In the genomic region with DNA sequence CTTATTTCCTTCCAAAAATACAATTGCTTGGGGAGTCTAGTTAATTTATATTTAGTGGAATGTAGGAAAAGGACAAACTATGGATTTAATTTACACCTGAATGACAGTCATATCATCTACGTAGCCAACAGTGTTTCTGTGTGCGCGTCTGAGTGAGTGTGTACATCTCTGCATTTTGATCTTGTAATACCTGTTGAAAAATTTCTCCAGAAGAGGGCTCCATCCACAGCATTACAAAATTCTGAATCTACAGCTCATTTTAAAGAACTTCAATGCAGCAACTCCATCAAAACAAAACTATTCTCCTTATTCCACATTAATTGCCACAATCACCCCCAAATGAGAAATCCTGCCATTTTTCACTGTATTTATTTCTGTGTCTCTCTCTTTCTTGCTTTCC, we compare ENCODE assay signal across 9 cellular contexts. TPM values are rescaled to one million over a fixed set of nuclear protein-coding genes. Genes with fewer than 3 reads are reported as not detected.
DNase-seq lines count a peak whose midpoint lies in the region; ATAC-seq, FAIRE-seq and TF ChIP-seq lines count a peak whose summit lies in the region.
"Had no signal": no experiment of that assay in that cellular context is flagged by ENCODE, and none has a peak within 500 bp of the region (broad histone marks: within the 10 kb centered on the region; RNA-seq: fewer than 3 reads in every experiment).

No MANE protein-coding gene starts in this region.

- H3K9me3 ChIP-seq in OCI-LY7 (ENCODE audit: low read length): no peaks in the 10 kb centered on the region
- H3K9me3 ChIP-seq in endothelial cell of umbilical vein (replicated peaks; ENCODE audit: control insufficient read depth, insufficient read depth, low read length): no peaks in the 10 kb centered on the region
- H3K9me3 ChIP-seq in gastrocnemius medialis: no peaks in the 10 kb centered on the region
- H3K9me3 ChIP-seq: prostate gland had no signal

- H3K36me3 ChIP-seq in OCI-LY7 (ENCODE audit: insufficient read depth, low read length): no peaks in the 10 kb centered on the region
- no peaks in the 10 kb centered on the region for H3K36me3 ChIP-seq in endothelial cell of umbilical vein (ENCODE audit: control insufficient read depth in 2 of 2, extremely low read depth in 1 of 2, insufficient read depth in 2 of 2, low read length in 2 of 2)
- no peaks in the 10 kb centered on the region for H3K36me3 ChIP-seq in gastrocnemius medialis
- H3K36me3 ChIP-seq: prostate gland had no signal

- CTCF ChIA-PET in OCI-LY7 (lab: Charles Lee; ENCODE audit: unreplicated experiment): no interaction called here
- CTCF ChIA-PET in endothelial cell of umbilical vein (lab: Charles Lee): interaction anchor here (0.7 to 6.4 kb wide), 33 partner anchors 10 to 816 kb away, joined by 3 to 95 read pairs (median 4); no protein-coding TSS in a partner anchor

- no peak overlapping the region for H3K4me2 ChIP-seq in OCI-LY7 (ENCODE audit: low read length)
- H3K4me2 ChIP-seq in endothelial cell of umbilical vein (ENCODE audit: insufficient read depth, low read length): peak overlapping the region; percentile 83

- H3K4me1 ChIP-seq in OCI-LY7 (ENCODE audit: insufficient read depth, low read length, poor library complexity, severe bottlenecking) (no peaks in the 10 kb centered on the region), endothelial cell of umbilical vein (ENCODE audit: control insufficient read depth, extremely low read depth, insufficient read depth, low read length) (peaks cover 72% of the 10 kb centered on the region), gastrocnemius medialis (peaks cover 80 to 85% of the 10 kb centered on the region in 2 donors)
- H3K4me1 ChIP-seq: prostate gland had no signal

- TF ChIP-seq POLR2A in endothelial cell of umbilical vein (IDR thresholded peaks at IDR 0.05; ENCODE audit: low read depth, low read length): no peak
- no peak for TF ChIP-seq POLR2A in gastrocnemius medialis (IDR thresholded peaks at IDR 0.05)

- H3K9ac ChIP-seq in endothelial cell of umbilical vein (replicated peaks; ENCODE audit: extremely low read depth, insufficient read depth, low read length): peak overlapping the region; percentile 90

- in situ Hi-C loops in gastrocnemius medialis (cut with MboI; ENCODE audit: low sequenced_read_pairs in 4 of 4): no loop called here

- BruUV-seq in OCI-LY7 (replicated peaks; lab: Mats Ljungman, UMichigan) (no TSS peak), endothelial cell of umbilical vein (replicated peaks; lab: Mats Ljungman, UMichigan) (no TSS peak)

- DNase-seq in OCI-LY7 (ENCODE audit: low spot score) (no peak), endothelial cell of umbilical vein (ENCODE audit: low read depth, low spot score) (peak; percentile 75), gastrocnemius medialis (no peak), activated gamma-delta T cell treated with Interleukin-2 at 50 U/mL for 16 hours (no peak), SIG-M5 treated with dmso at 0.1 percent for 504 hours (lab: John Stamatoyannopoulos, UW; ENCODE audit: unreplicated experiment) (no peak)
- DNase-seq: Right ventricle myocardium superior had no signal

- H3K27me3 ChIP-seq in endothelial cell of umbilical vein (ENCODE audit: control insufficient read depth in 2 of 2, insufficient read depth in 2 of 2, low read length in 2 of 2) (no peaks in the 10 kb centered on the region), gastrocnemius medialis (no peaks in the 10 kb centered on the region)

- peak; percentile 63 for FAIRE-seq in endothelial cell of umbilical vein (lab: Jason Lieb, UNC)

- H3K4me3 ChIP-seq in OCI-LY7 (ENCODE audit: low read depth, low read length, poor library complexity, severe bottlenecking): no peak overlapping the region
- H3K4me3 ChIP-seq in endothelial cell of umbilical vein (replicated peaks in 1 of 3; ENCODE audit: insufficient read depth in 1 of 3, low read depth in 1 of 3, low read length in 3 of 3): peak overlapping the region in 1 of 3 experiments; percentile 82
- no peak overlapping the region for H3K4me3 ChIP-seq in gastrocnemius medialis
- H3K4me3 ChIP-seq: prostate gland had no signal

- no peaks in the 10 kb centered on the region for H4K20me1 ChIP-seq in OCI-LY7 (ENCODE audit: insufficient read depth, low read length)
- H4K20me1 ChIP-seq in endothelial cell of umbilical vein (replicated peaks; ENCODE audit: control insufficient read depth, extremely low read depth, insufficient read depth, low read length): no peaks in the 10 kb centered on the region

- intact Hi-C loops in OCI-LY7 (cut with micrococcal nuclease; ENCODE audit: unreplicated experiment): no loop called here
- intact Hi-C loops in endothelial cell of umbilical vein (cut with micrococcal nuclease): loop anchor here (1.0 kb wide), 1 partner anchor 438 kb away; no protein-coding TSS in a partner anchor
- intact Hi-C loops in gastrocnemius medialis (cut with DNase I; ENCODE audit: low total_unique reads): loop anchor here (2.0 to 10.0 kb wide), 4 partner anchors 86 to 1264 kb away; a partner anchor contains a TSS

- ATAC-seq in gastrocnemius medialis: no peak
- ATAC-seq in HG03108 (IDR thresholded peaks at IDR 0.05; ENCODE audit: unreplicated experiment): no peak

- H3K9me2 ChIP-seq in OCI-LY7 (ENCODE audit: insufficient read depth, low read length): no peaks in the 10 kb centered on the region

- dilution Hi-C loops in endothelial cell of umbilical vein (cut with MboI; ENCODE audit: extremely low pct_ligation_motif_present, low sequenced_read_pairs): no loop called here

- H3K79me2 ChIP-seq in OCI-LY7 (ENCODE audit: insufficient read depth, low read depth, low read length) (no peaks in the 10 kb centered on the region), endothelial cell of umbilical vein (ENCODE audit: control insufficient read depth, insufficient read depth, low read length) (peaks cover 36% of the 10 kb centered on the region)

- POLR2A ChIA-PET in OCI-LY7 (lab: Charles Lee) (interaction anchor here (0.6 to 1.0 kb wide), 2 partner anchors 51 to 625 kb away, joined by 3 read pairs; no protein-coding TSS in a partner anchor), endothelial cell of umbilical vein (lab: Charles Lee) (no interaction called here)

- TF ChIP-seq CTCF in GM12874 (IDR thresholded peaks at IDR 0.05; ENCODE audit: insufficient read depth, low read depth, low read length): 0 out of 2 replicates have a peak, but pooled peaks have one; percentile 5
- TF ChIP-seq CTCF in OCI-LY7 (conservative IDR thresholded peaks at IDR 0.05; ENCODE audit: low read length): peak; percentile 61
- peak in 1 of 2 donors; percentile 20 for TF ChIP-seq CTCF in endothelial cell of umbilical vein (IDR thresholded peaks at IDR 0.05; ENCODE audit: extremely low read depth in 1 of 2, insufficient read depth in 1 of 2, low read depth in 1 of 2, low read length in 2 of 2)
- TF ChIP-seq CTCF in gastrocnemius medialis (IDR thresholded peaks at IDR 0.05 in 4 of 5, conservative IDR thresholded peaks at IDR 0.05 in 1 of 5): peak in 2 of 5 experiments; percentile 29 to 49

- H3K27ac ChIP-seq in OCI-LY7 (ENCODE audit: low read depth, low read length, poor library complexity, severe bottlenecking) (no peak overlapping the region), endothelial cell of umbilical vein (ENCODE audit: insufficient read depth, low read depth, low read length) (peak overlapping the region; percentile 96), gastrocnemius medialis (peak overlapping the region; percentile 86 to 93 (median 88))
- H3K27ac ChIP-seq: prostate gland had no signal

- H2AFZ ChIP-seq in OCI-LY7 (ENCODE audit: low read length): no peak overlapping the region
- H2AFZ ChIP-seq in endothelial cell of umbilical vein (ENCODE audit: low read depth, low read length): no peak overlapping the region

- H3K9me1 ChIP-seq in endothelial cell of umbilical vein (replicated peaks; ENCODE audit: control insufficient read depth, extremely low read depth, insufficient read depth, low read length): no peaks in the 10 kb centered on the region

TF ChIP-seq in endothelial cell of umbilical vein, 7 proteins besides CTCF, POLR2A, EP300 and RAD21:
- no peak for TF ChIP-seq JUN (IDR thresholded peaks at IDR 0.05; ENCODE audit: borderline replicate concordance, insufficient read depth, insufficient read length, low read depth)
- TF ChIP-seq POLR2AphosphoS5 (IDR thresholded peaks at IDR 0.05; ENCODE audit: insufficient read depth, low read depth, low read length): no peak
- TF ChIP-seq FOS (IDR thresholded peaks at IDR 0.05; ENCODE audit: borderline replicate concordance, insufficient read depth, low read length): no peak
- no peak for TF ChIP-seq EZH2 (IDR thresholded peaks at IDR 0.05; ENCODE audit: borderline replicate concordance, low read depth, low read length, severe bottlenecking)
- TF ChIP-seq MYC (IDR thresholded peaks at IDR 0.05; ENCODE audit: low read depth, low read length): no peak
- TF ChIP-seq, protein P1, sequence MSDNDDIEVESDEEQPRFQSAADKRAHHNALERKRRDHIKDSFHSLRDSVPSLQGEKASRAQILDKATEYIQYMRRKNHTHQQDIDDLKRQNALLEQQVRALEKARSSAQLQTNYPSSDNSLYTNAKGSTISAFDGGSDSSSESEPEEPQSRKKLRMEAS (IDR thresholded peaks at IDR 0.05; ENCODE audit: insufficient read depth, insufficient read length): no peak
- no peak for TF ChIP-seq GATA2 (IDR thresholded peaks at IDR 0.05; ENCODE audit: insufficient read depth, insufficient read length, low read depth, low read length)

RNA-seq across cellular contexts. Expression of a gene that starts 3.9 kb away (rescaled TPM):
- not detected in 2 replicates for total RNA-seq in OCI-LY7 (2014; rRNA removed; shearing (Covaris generic))
- total RNA-seq in OCI-LY7 (2022) (not detected in 2 replicates), endothelial cell of umbilical vein (98.5 and 124 TPM in 2 replicates), gastrocnemius medialis (10 to 100 TPM in 3 of 4 donors, 1 to 10 TPM in 1; 5.8 to 36.7 (median 20.4) TPM)
- 93.8 and 96.6 TPM in 2 replicates for polyA plus RNA-seq in endothelial cell of umbilical vein
- polyA plus RNA-seq in endothelial cell of umbilical vein (2011; cell fraction: cytosol; rRNA removed): 69.2 and 79.2 TPM in 2 replicates
- 58.3 and 71.5 TPM in 2 replicates for polyA plus RNA-seq in endothelial cell of umbilical vein (2011; cell fraction: nucleus; rRNA removed)
- 95.9 and 109 TPM in 2 replicates for polyA plus RNA-seq in endothelial cell of umbilical vein (2012)
- 164 and 241 TPM in 2 replicates for polyA minus RNA-seq in endothelial cell of umbilical vein
- not detected for polyA minus RNA-seq in endothelial cell of umbilical vein (2011; cell fraction: cytosol; rRNA and poly(A)+ RNA removed)
- polyA minus RNA-seq in endothelial cell of umbilical vein (2011; cell fraction: nucleus; rRNA and poly(A)+ RNA removed): 244 and 382 TPM in 2 replicates

Comparison
In these comparisons a context has a peak if more than half of its experiments do, and no peak if none do; other contexts are left out.
1. RNA of a gene that starts 3.9 kb away (total RNA-seq): 98.5 to 124 TPM in endothelial cell of umbilical vein and 5.8 to 36.7 TPM in gastrocnemius medialis; not detected in OCI-LY7; every median in the first group is over 4 times any median in the second.